Comparison of ENCODE assay signal across 15 cellular contexts in the genomic region with DNA sequence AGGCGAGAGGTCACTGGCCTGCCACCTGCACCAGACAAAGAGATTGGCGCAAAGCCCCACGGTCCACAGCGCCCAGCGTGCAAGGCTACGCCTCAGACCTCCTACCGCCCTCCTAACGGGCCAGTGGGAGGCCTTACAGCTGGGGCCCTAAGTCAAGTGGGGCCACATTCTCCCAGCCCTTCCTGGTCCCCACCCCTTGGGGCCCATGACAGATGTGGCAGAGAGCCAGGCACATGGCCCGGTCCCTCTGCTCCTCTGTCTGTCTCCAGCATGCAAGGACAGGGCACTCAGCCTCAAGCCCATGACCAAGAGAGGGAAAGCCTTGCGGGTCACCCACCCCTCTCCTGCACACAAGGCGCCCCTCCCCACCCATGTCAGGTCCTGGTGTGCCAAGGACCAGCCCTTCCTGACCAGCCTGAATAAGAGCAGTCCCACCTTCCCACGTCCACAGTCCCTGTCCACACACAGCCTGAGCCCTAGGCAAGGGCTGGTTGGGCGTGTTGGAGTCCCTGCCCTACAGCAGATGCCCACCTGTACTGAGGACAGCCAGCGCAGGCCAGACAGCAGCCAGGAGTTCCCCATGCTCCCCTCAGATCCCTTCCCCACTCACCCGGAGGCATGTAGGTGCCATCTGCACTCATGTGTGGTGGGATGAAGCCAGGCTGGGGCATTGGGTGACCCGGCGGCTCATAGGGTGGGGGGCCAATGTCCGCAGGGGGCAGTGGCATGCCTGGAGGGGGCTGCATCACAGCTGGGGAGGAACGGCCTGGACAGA. TPM values are rescaled to one million over a fixed set of nuclear protein-coding genes. Genes with fewer than 3 reads are reported as not detected.
DNase-seq lines count a peak whose midpoint lies in the region; ATAC-seq lines count a peak whose summit lies in the region.
"Had no signal": no experiment of that assay in that cellular context is flagged by ENCODE, and none has a peak within 500 bp of the region (broad histone marks: within the 10 kb centered on the region; RNA-seq: fewer than 3 reads in every experiment).

No MANE protein-coding gene starts in this region.

- no peak for ATAC-seq in activated CD4-positive, alpha-beta T cell treated with anti-CD3 and anti-CD28 coated beads for 36 hours
- ATAC-seq in left cardiac atrium, result peak; percentile 5 to 35
- ATAC-seq in stimulated activated naive CD8-positive, alpha-beta T cell treated with anti-CD3 and anti-CD28 coated beads, Interleukin-15, amount 100 ng/mL, for 72 hours, result no peak
- no peak for ATAC-seq in GM21381 (IDR thresholded peaks at IDR 0.05; ENCODE audit: unreplicated experiment)
- ATAC-seq in activated naive CD4-positive, alpha-beta T cell treated with anti-CD3 and anti-CD28 coated beads, Interleukin-2, amount 50 U/mL, for 72 hours, result no peak

- CTCF ChIA-PET in activated CD4-positive, alpha-beta T cell treated with anti-CD3 and anti-CD28 coated beads for 36 hours (lab: Charles Lee), result interaction anchor here (0.6 to 3.5 kb wide), 3 partner anchors 7 to 243 kb away, joined by 3 to 19 read pairs (median 11); no protein-coding TSS in a partner anchor

- no peak for DNase-seq in activated CD4-positive, alpha-beta T cell treated with anti-CD3 and anti-CD28 coated beads for 36 hours
- no peak for DNase-seq in activated CD4-positive, alpha-beta T cell treated with anti-CD3 and anti-CD28 coated beads, Interleukin-2, amount 50 U/mL, for 4 hours
- DNase-seq in activated T-helper 2 cell treated with anti-CD3 and anti-CD28 coated beads, Interferon-gamma antibody, Interleukin-2, Interleukin-4, amounts not matched to agents 10 μg/mL and 5 μg/mL and 100 μg/mL, durations not matched to agents 14 hours and 24 hours and 36 hours (ENCODE audit: low spot score), result no peak
- DNase-seq in left cardiac atrium, result no peak
- no peak for DNase-seq in stimulated activated naive CD8-positive, alpha-beta T cell treated with anti-CD3 and anti-CD28 coated beads, Interleukin-15, amount 100 ng/mL, for 72 hours
- DNase-seq in activated naive CD4-positive, alpha-beta T cell treated with anti-CD3 and anti-CD28 coated beads, Interleukin-2, amount 50 U/mL, for 72 hours (ENCODE audit: low spot score in 2 of 2), result no peak
- no peak for DNase-seq in OCI-M1 (lab: John Stamatoyannopoulos, UW)
- DNase-seq: activated CD4-positive, alpha-beta T cell treated with anti-CD3 and anti-CD28 coated beads, Interleukin-2, amount 50 U/mL, for 1 hour; activated naive CD4-positive, alpha-beta T cell treated with Interleukin-2 at 50 U/mL for 16 hours; NCI-H1417 treated with DMSO at 0.1 percent for 48 hours; NCI-H526; sigmoid colon had no signal

- H3K27me3 Mint-ChIP-seq in activated CD4-positive, alpha-beta T cell treated with anti-CD3 and anti-CD28 coated beads for 36 hours, result no peaks in the 10 kb centered on the region
- H3K27me3 Mint-ChIP-seq in activated T-helper 2 cell treated with anti-CD3 and anti-CD28 coated beads, Interferon-gamma antibody, Interleukin-2, Interleukin-4, amounts not matched to agents 10 μg/mL and 5 μg/mL and 100 μg/mL, durations not matched to agents 14 hours and 24 hours and 36 hours (ENCODE audit: low read depth), result no peaks in the 10 kb centered on the region
- H3K27me3 Mint-ChIP-seq in stimulated activated naive CD8-positive, alpha-beta T cell treated with anti-CD3 and anti-CD28 coated beads, Interleukin-15, amount 100 ng/mL, for 72 hours, result no peaks in the 10 kb centered on the region

- POLR2A ChIA-PET in activated CD4-positive, alpha-beta T cell treated with anti-CD3 and anti-CD28 coated beads for 36 hours (lab: Charles Lee), result no interaction called here

- no peaks in the 10 kb centered on the region for H3K9me3 Mint-ChIP-seq in activated CD4-positive, alpha-beta T cell treated with anti-CD3 and anti-CD28 coated beads for 36 hours (ENCODE audit: low read depth)
- H3K9me3 Mint-ChIP-seq in activated T-helper 2 cell treated with anti-CD3 and anti-CD28 coated beads, Interferon-gamma antibody, Interleukin-2, Interleukin-4, amounts not matched to agents 10 μg/mL and 5 μg/mL and 100 μg/mL, durations not matched to agents 14 hours and 24 hours and 36 hours, result no peaks in the 10 kb centered on the region
- no peaks in the 10 kb centered on the region for H3K9me3 Mint-ChIP-seq in stimulated activated naive CD8-positive, alpha-beta T cell treated with anti-CD3 and anti-CD28 coated beads, Interleukin-15, amount 100 ng/mL, for 72 hours
- no peaks in the 10 kb centered on the region for H3K9me3 Mint-ChIP-seq in activated naive CD4-positive, alpha-beta T cell treated with anti-CD3 and anti-CD28 coated beads, Interleukin-2, amount 50 U/mL, for 72 hours
- H3K9me3 Mint-ChIP-seq: neural crest cell had no signal

- intact Hi-C loops in activated CD4-positive, alpha-beta T cell treated with anti-CD3 and anti-CD28 coated beads for 36 hours (cut with DNase I, micrococcal nuclease), result no loop called here
- intact Hi-C loops in activated T-helper 2 cell treated with anti-CD3 and anti-CD28 coated beads, Interferon-gamma antibody, Interleukin-2, Interleukin-4, amounts not matched to agents 10 μg/mL and 5 μg/mL and 100 μg/mL, durations not matched to agents 14 hours and 24 hours and 36 hours (cut with micrococcal nuclease), result no loop called here
- intact Hi-C loops in left cardiac atrium (cut with DNase I), result loop anchor here in 1 of 2 donors (5.0 kb wide), 1 partner anchor 34 kb away; no protein-coding TSS in a partner anchor

- H3K4me3 Mint-ChIP-seq in activated CD4-positive, alpha-beta T cell treated with anti-CD3 and anti-CD28 coated beads for 36 hours, result no peak overlapping the region
- H3K4me3 Mint-ChIP-seq in activated T-helper 2 cell treated with anti-CD3 and anti-CD28 coated beads, Interferon-gamma antibody, Interleukin-2, Interleukin-4, amounts not matched to agents 10 μg/mL and 5 μg/mL and 100 μg/mL, durations not matched to agents 14 hours and 24 hours and 36 hours (ENCODE audit: low read depth), result no peak overlapping the region
- peak overlapping the region in 1 of 2 donors; percentile 29 for H3K4me3 Mint-ChIP-seq in stimulated activated naive CD8-positive, alpha-beta T cell treated with anti-CD3 and anti-CD28 coated beads, Interleukin-15, amount 100 ng/mL, for 72 hours
- H3K4me3 Mint-ChIP-seq: neural crest cell had no signal

- peaks cover 39% of the 10 kb centered on the region for H3K4me1 Mint-ChIP-seq in activated CD4-positive, alpha-beta T cell treated with anti-CD3 and anti-CD28 coated beads for 36 hours
- H3K4me1 Mint-ChIP-seq in activated T-helper 2 cell treated with anti-CD3 and anti-CD28 coated beads, Interferon-gamma antibody, Interleukin-2, Interleukin-4, amounts not matched to agents 10 μg/mL and 5 μg/mL and 100 μg/mL, durations not matched to agents 14 hours and 24 hours and 36 hours (ENCODE audit: low read depth), result peaks cover 36% of the 10 kb centered on the region
- H3K4me1 Mint-ChIP-seq in stimulated activated naive CD8-positive, alpha-beta T cell treated with anti-CD3 and anti-CD28 coated beads, Interleukin-15, amount 100 ng/mL, for 72 hours, result peaks cover 70% of the 10 kb centered on the region
- H3K4me1 Mint-ChIP-seq: neural crest cell had no signal

- H3K27ac Mint-ChIP-seq in activated CD4-positive, alpha-beta T cell treated with anti-CD3 and anti-CD28 coated beads for 36 hours, result peak overlapping the region; percentile 40
- H3K27ac Mint-ChIP-seq in activated T-helper 2 cell treated with anti-CD3 and anti-CD28 coated beads, Interferon-gamma antibody, Interleukin-2, Interleukin-4, amounts not matched to agents 10 μg/mL and 5 μg/mL and 100 μg/mL, durations not matched to agents 14 hours and 24 hours and 36 hours, result peak overlapping the region; percentile 55
- peak overlapping the region; percentile 52 to 96 for H3K27ac Mint-ChIP-seq in stimulated activated naive CD8-positive, alpha-beta T cell treated with anti-CD3 and anti-CD28 coated beads, Interleukin-15, amount 100 ng/mL, for 72 hours
- peak overlapping the region in 1 of 2 donors; percentile 77 for H3K27ac Mint-ChIP-seq in activated naive CD4-positive, alpha-beta T cell treated with anti-CD3 and anti-CD28 coated beads, Interleukin-2, amount 50 U/mL, for 72 hours

- peaks cover 35% of the 10 kb centered on the region for H3K36me3 Mint-ChIP-seq in activated CD4-positive, alpha-beta T cell treated with anti-CD3 and anti-CD28 coated beads for 36 hours (ENCODE audit: low read depth)
- H3K36me3 Mint-ChIP-seq in activated T-helper 2 cell treated with anti-CD3 and anti-CD28 coated beads, Interferon-gamma antibody, Interleukin-2, Interleukin-4, amounts not matched to agents 10 μg/mL and 5 μg/mL and 100 μg/mL, durations not matched to agents 14 hours and 24 hours and 36 hours (ENCODE audit: low read depth), result peaks cover 54% of the 10 kb centered on the region
- H3K36me3 Mint-ChIP-seq in activated naive CD4-positive, alpha-beta T cell treated with anti-CD3 and anti-CD28 coated beads, Interleukin-2, amount 50 U/mL, for 72 hours, result no peaks in the 10 kb centered on the region

RNA-seq across cellular contexts. Expression of a gene that starts 25.3 kb away (rescaled TPM):
- 10 to 100 TPM; 28.3 to 30.2 TPM for total RNA-seq in activated CD4-positive, alpha-beta T cell treated with anti-CD3 and anti-CD28 coated beads for 36 hours
- total RNA-seq in activated T-helper 2 cell treated with anti-CD3 and anti-CD28 coated beads, Interferon-gamma antibody, Interleukin-2, Interleukin-4, amounts not matched to agents 10 μg/mL and 5 μg/mL and 100 μg/mL, durations not matched to agents 14 hours and 24 hours and 36 hours, result 46.0 and 47.9 TPM in 2 replicates
- total RNA-seq in left cardiac atrium, result 10 to 100 TPM; 34.1 to 42.9 TPM
- 10 to 100 TPM; 27.5 to 32.9 TPM for total RNA-seq in activated naive CD4-positive, alpha-beta T cell treated with anti-CD3 and anti-CD28 coated beads, Interleukin-2, amount 50 U/mL, for 72 hours

RNA-seq across cellular contexts. Expression of a gene that starts 37.1 kb away (rescaled TPM):
- 10 to 100 TPM; 67.7 to 80.2 TPM for total RNA-seq in activated CD4-positive, alpha-beta T cell treated with anti-CD3 and anti-CD28 coated beads for 36 hours
- 70.2 and 75.2 TPM in 2 replicates for total RNA-seq in activated T-helper 2 cell treated with anti-CD3 and anti-CD28 coated beads, Interferon-gamma antibody, Interleukin-2, Interleukin-4, amounts not matched to agents 10 μg/mL and 5 μg/mL and 100 μg/mL, durations not matched to agents 14 hours and 24 hours and 36 hours
- 10 to 100 TPM; 65.3 to 92.0 TPM for total RNA-seq in left cardiac atrium
- 10 to 100 TPM; 32.5 to 56.4 TPM for total RNA-seq in activated naive CD4-positive, alpha-beta T cell treated with anti-CD3 and anti-CD28 coated beads, Interleukin-2, amount 50 U/mL, for 72 hours

RNA-seq across cellular contexts. Expression of a gene that starts 38.8 kb away (rescaled TPM):
- 10 to 100 TPM; 27.1 to 29.5 TPM for total RNA-seq in activated CD4-positive, alpha-beta T cell treated with anti-CD3 and anti-CD28 coated beads for 36 hours
- 30.7 and 35.2 TPM in 2 replicates for total RNA-seq in activated T-helper 2 cell treated with anti-CD3 and anti-CD28 coated beads, Interferon-gamma antibody, Interleukin-2, Interleukin-4, amounts not matched to agents 10 μg/mL and 5 μg/mL and 100 μg/mL, durations not matched to agents 14 hours and 24 hours and 36 hours
- total RNA-seq in left cardiac atrium, result 10 to 100 TPM; 16.8 to 17.2 TPM
- total RNA-seq in activated naive CD4-positive, alpha-beta T cell treated with anti-CD3 and anti-CD28 coated beads, Interleukin-2, amount 50 U/mL, for 72 hours, result 10 to 100 TPM; 30.5 to 42.8 TPM

RNA-seq across cellular contexts. Expression of a gene that starts 42.9 kb away (rescaled TPM):
- under 1 TPM; 0.09 to 0.18 TPM for total RNA-seq in activated CD4-positive, alpha-beta T cell treated with anti-CD3 and anti-CD28 coated beads for 36 hours
- 0.05 TPM in 1 of 2 replicates, not detected in the other for total RNA-seq in activated T-helper 2 cell treated with anti-CD3 and anti-CD28 coated beads, Interferon-gamma antibody, Interleukin-2, Interleukin-4, amounts not matched to agents 10 μg/mL and 5 μg/mL and 100 μg/mL, durations not matched to agents 14 hours and 24 hours and 36 hours
- total RNA-seq in left cardiac atrium, result under 1 TPM in 1 of 2 donors, not detected in 1; 0.10 TPM
- total RNA-seq in activated naive CD4-positive, alpha-beta T cell treated with anti-CD3 and anti-CD28 coated beads, Interleukin-2, amount 50 U/mL, for 72 hours, result under 1 TPM; 0.05 to 0.19 TPM
- total RNA-seq: A172 had no signal

Comparison
In these comparisons a context has a peak if more than half of its experiments do, and no peak if none do; other contexts are left out.
1. ATAC-seq: peak in left cardiac atrium (2 of 2); none in activated CD4-positive, alpha-beta T cell treated with anti-CD3 and anti-CD28 coated beads for 36 hours (single experiment), stimulated activated naive CD8-positive, alpha-beta T cell treated with anti-CD3 and anti-CD28 coated beads, Interleukin-15, amount 100 ng/mL, for 72 hours (single experiment), GM21381 (single experiment) and activated naive CD4-positive, alpha-beta T cell treated with anti-CD3 and anti-CD28 coated beads, Interleukin-2, amount 50 U/mL, for 72 hours (0 of 2).